Comparison of ENCODE assay signal across 10 cellular contexts in genomic region chr2:145593991-145594702, GRCh38.
A peak's percentile ranks its signal among the peaks of the same experiment; 100 is the strongest.
DNase-seq lines count a peak whose midpoint lies in the region; ATAC-seq and TF ChIP-seq lines count a peak whose summit lies in the region.
"Had no signal": no experiment of that assay in that cellular context is flagged by ENCODE, and none has a peak within 500 bp of the region (broad histone marks: within the 10 kb centered on the region; RNA-seq: fewer than 3 reads in every experiment).

No MANE protein-coding gene starts in this region.

- H3K27me3 Mint-ChIP-seq in naive B cell = no peaks in the 10 kb centered on the region

- H3K4me3 Mint-ChIP-seq in naive B cell = peak overlapping the region in 4 of 8 donors; percentile 0 to 79 (median 28)
- no peak overlapping the region for H3K4me3 Mint-ChIP-seq in stimulated activated effector memory CD8-positive, alpha-beta T cell treated with anti-CD3 and anti-CD28 coated beads, Interleukin-12 subunit alpha, Interleukin-12 subunit beta, amount 100 ng/mL, for 72 hours

- WGBS in mammary epithelial cell (ENCODE audit: low coverage, missing lambda C conversion rate) = 78% methylated on average over 2 of the region's 2 CpGs

- H3K4me1 ChIP-seq in mammary epithelial cell (ENCODE audit: insufficient read depth, low read length) = peaks cover 3% of the 10 kb centered on the region

- H3K9ac ChIP-seq in mammary epithelial cell (ENCODE audit: insufficient read depth, low read length) = no peak overlapping the region

- no peak overlapping the region for H3K27ac ChIP-seq in mammary epithelial cell (ENCODE audit: insufficient read depth, low read depth, low read length)
- H3K27ac ChIP-seq: SK-N-MC had no signal

- no peak overlapping the region for H3K4me3 ChIP-seq in mammary epithelial cell (replicated peaks in 1 of 3; ENCODE audit: insufficient read depth in 1 of 3, low read depth in 2 of 3, low read length in 3 of 3)
- H3K4me3 ChIP-seq: SK-N-MC had no signal

- H3K4me1 Mint-ChIP-seq in naive B cell = peaks cover 28 to 49% (median 42%) of the 10 kb centered on the region in 3 donors
- no peaks in the 10 kb centered on the region for H3K4me1 Mint-ChIP-seq in stimulated activated effector memory CD8-positive, alpha-beta T cell treated with anti-CD3 and anti-CD28 coated beads, Interleukin-12 subunit alpha, Interleukin-12 subunit beta, amount 100 ng/mL, for 72 hours

- CTCF ChIA-PET in mammary epithelial cell (lab: Charles Lee; ENCODE audit: low non-redundant PET) = no interaction called here

- H3K79me2 ChIP-seq in mammary epithelial cell (ENCODE audit: insufficient read depth, low read length) = no peaks in the 10 kb centered on the region

- no TSS peak for BruUV-seq in mammary epithelial cell (replicated peaks; lab: Mats Ljungman, UMichigan)

- in situ Hi-C loops in mammary epithelial cell (cut with MboI; ENCODE audit: low sequenced_read_pairs in 2 of 2) = no loop called here

- DNase-seq in DMS 273 (lab: John Stamatoyannopoulos, UW; ENCODE audit: unreplicated experiment) (peak; percentile 33), HT1080 (ENCODE audit: low read depth) (peak; percentile 92), mammary epithelial cell (peak; percentile 87), naive B cell (no peak), NOMO-1 treated with dmso at 0.1 percent for 144 hours (lab: John Stamatoyannopoulos, UW; ENCODE audit: unreplicated experiment) (no peak), left colon (no peak), NCI-H345 treated with DMSO at 0.1 percent for 48 hours (lab: John Stamatoyannopoulos, UW; ENCODE audit: unreplicated experiment) (no peak)
- no peak for DNase-seq in stimulated activated effector memory CD8-positive, alpha-beta T cell treated with anti-CD3 and anti-CD28 coated beads, Interleukin-12 subunit alpha, Interleukin-12 subunit beta, amount 100 ng/mL, for 72 hours (ENCODE audit: low spot score in 2 of 2)
- DNase-seq: stimulated activated CD4-positive, alpha-beta T cell treated with anti-CD3 and anti-CD28 coated beads, Interleukin-2, amount 100 ng/mL, for 24 hours had no signal

- H2AFZ ChIP-seq in mammary epithelial cell (ENCODE audit: low read depth, low read length) = no peak overlapping the region

- no peaks in the 10 kb centered on the region for H3K36me3 ChIP-seq in mammary epithelial cell (ENCODE audit: insufficient read depth, low read length)

- H3K9me3 Mint-ChIP-seq in naive B cell = no peaks in the 10 kb centered on the region
- no peaks in the 10 kb centered on the region for H3K9me3 Mint-ChIP-seq in stimulated activated effector memory CD8-positive, alpha-beta T cell treated with anti-CD3 and anti-CD28 coated beads, Interleukin-12 subunit alpha, Interleukin-12 subunit beta, amount 100 ng/mL, for 72 hours

- TF ChIP-seq CTCF in mammary epithelial cell (conservative IDR thresholded peaks at IDR 0.05 in 1 of 2, IDR thresholded peaks at IDR 0.05 in 1 of 2; ENCODE audit: extremely low read depth in 1 of 2, insufficient read depth in 1 of 2, low read depth in 1 of 2, low read length in 2 of 2) = peak in 1 of 2 donors; percentile 12

- no peaks in the 10 kb centered on the region for H3K27me3 ChIP-seq in mammary epithelial cell (ENCODE audit: insufficient read depth, low read length)

- no peaks in the 10 kb centered on the region for H3K36me3 Mint-ChIP-seq in naive B cell
- no peaks in the 10 kb centered on the region for H3K36me3 Mint-ChIP-seq in stimulated activated effector memory CD8-positive, alpha-beta T cell treated with anti-CD3 and anti-CD28 coated beads, Interleukin-12 subunit alpha, Interleukin-12 subunit beta, amount 100 ng/mL, for 72 hours

- H3K27ac Mint-ChIP-seq in naive B cell = peak overlapping the region in 4 of 6 donors; percentile 1 to 63 (median 29)
- no peak overlapping the region for H3K27ac Mint-ChIP-seq in stimulated activated effector memory CD8-positive, alpha-beta T cell treated with anti-CD3 and anti-CD28 coated beads, Interleukin-12 subunit alpha, Interleukin-12 subunit beta, amount 100 ng/mL, for 72 hours

- H3K9me3 ChIP-seq in mammary epithelial cell (replicated peaks; ENCODE audit: insufficient read depth, low read length) = no peaks in the 10 kb centered on the region

- dilution Hi-C loops in mammary epithelial cell (cut with HindIII; ENCODE audit: low sequenced_read_pairs) = no loop called here

- H3K4me2 ChIP-seq in mammary epithelial cell (ENCODE audit: insufficient read depth, low read depth, low read length) = no peak overlapping the region

- no peaks in the 10 kb centered on the region for H4K20me1 ChIP-seq in mammary epithelial cell (ENCODE audit: insufficient read depth, low read length)

- ATAC-seq in naive B cell (ENCODE audit: low read depth in 2 of 2) (no peak), left colon (no peak)
- no peak for ATAC-seq in stimulated activated effector memory CD8-positive, alpha-beta T cell treated with anti-CD3 and anti-CD28 coated beads, Interleukin-12 subunit alpha, Interleukin-12 subunit beta, amount 100 ng/mL, for 72 hours

- intact Hi-C loops in mammary epithelial cell (cut with micrococcal nuclease) (no loop called here), left colon (cut with DNase I, micrococcal nuclease) (no loop called here)

Comparison
In these comparisons a context has a peak if more than half of its experiments do, and no peak if none do; other contexts are left out.
1. DNase-seq: peak in DMS 273 (single experiment), HT1080 (single experiment) and mammary epithelial cell (single experiment); none in naive B cell (single experiment), stimulated activated effector memory CD8-positive, alpha-beta T cell treated with anti-CD3 and anti-CD28 coated beads, Interleukin-12 subunit alpha, Interleukin-12 subunit beta, amount 100 ng/mL, for 72 hours (0 of 2), NOMO-1 treated with dmso at 0.1 percent for 144 hours (single experiment), left colon (0 of 2) and NCI-H345 treated with DMSO at 0.1 percent for 48 hours (single experiment).